Comparison of ENCODE assay signal across 17 cellular contexts in the genomic region with DNA sequence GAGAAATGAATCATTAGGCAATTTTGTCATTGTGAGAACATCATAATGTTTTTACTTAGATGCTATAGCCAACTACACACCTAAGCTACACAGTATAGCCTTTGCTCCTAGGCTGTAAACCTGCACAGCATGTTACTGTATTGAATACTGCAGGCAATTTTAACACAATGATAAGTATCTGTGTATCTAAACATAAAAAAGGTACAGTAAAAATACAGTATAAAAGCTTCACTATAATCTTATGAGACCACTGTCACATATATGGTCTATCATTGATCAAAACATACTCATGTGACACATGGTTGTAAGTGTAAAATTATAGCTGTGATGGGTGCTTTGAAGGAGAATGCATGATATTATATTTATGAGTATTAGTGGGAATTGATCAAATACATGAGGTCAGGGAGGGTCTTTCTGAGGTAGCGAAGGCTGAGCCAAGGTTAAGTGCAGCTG. TPM values are rescaled to one million over a fixed set of nuclear protein-coding genes. Genes with fewer than 3 reads are reported as not detected.
DNase-seq lines count a peak whose midpoint lies in the region; ATAC-seq, FAIRE-seq and TF ChIP-seq lines count a peak whose summit lies in the region.
"Had no signal": no experiment of that assay in that cellular context is flagged by ENCODE, and none has a peak within 500 bp of the region (broad histone marks: within the 10 kb centered on the region; RNA-seq: fewer than 3 reads in every experiment).

No MANE protein-coding gene starts in this region.

- no peak overlapping the region for H3K14ac ChIP-seq in mesenchymal stem cell (ENCODE audit: low read length in 2 of 2)

- peak overlapping the region; percentile 40 for H3K27ac Mint-ChIP-seq in MCF 10A (ENCODE audit: low read depth, unreplicated experiment)
- H3K27ac Mint-ChIP-seq: GM23338 had no signal

- BruUV-seq in MCF 10A (replicated peaks; lab: Mats Ljungman, UMichigan), result no TSS peak

- intact Hi-C loops in MCF 10A (cut with micrococcal nuclease) (no loop called here), breast epithelium (cut with DNase I; ENCODE audit: low total_unique reads) (no loop called here), Right ventricle myocardium inferior (cut with DNase I) (no loop called here)

- 85% methylated on average over 1 of the region's 1 CpG for WGBS in mesenchymal stem cell

- H3K4me2 ChIP-seq in mesenchymal stem cell (ENCODE audit: low read length, poor library complexity, severe bottlenecking), result no peak overlapping the region
- H3K4me2 ChIP-seq: GM23338 had no signal

- ATAC-seq in Right ventricle myocardium inferior (no peak), GM19324 (IDR thresholded peaks at IDR 0.05; ENCODE audit: low FRiP score, unreplicated experiment) (no peak)
- ATAC-seq: GM23338 had no signal

- TF ChIP-seq CTCF in MCF 10A (IDR thresholded peaks at IDR 0.05; ENCODE audit: unreplicated experiment) (no peak), breast epithelium (IDR thresholded peaks at IDR 0.05) (no peak), bronchial epithelial cell (IDR thresholded peaks at IDR 0.05; ENCODE audit: insufficient read depth, low read length, severe bottlenecking) (no peak)

- DNase-seq in MCF 10A (ENCODE audit: unreplicated experiment), result no peak
- no peak for DNase-seq in breast epithelium (ENCODE audit: low spot score in 2 of 2)
- DNase-seq in bronchial epithelial cell (ENCODE audit: low read depth), result peak; percentile 42
- DNase-seq in mesenchymal stem cell, result no peak
- no peak for DNase-seq in urothelium cell line (ENCODE audit: low spot score)
- DNase-seq in H7, result no peak
- DNase-seq in Right ventricle myocardium inferior (ENCODE audit: missing footprints), result no peak
- DNase-seq: KG1, NCI-H1105, NCI-H187, NCI-H446 treated with DMSO at 0.1 percent for 48 hours, NCI-H774 had no signal

- H4K8ac ChIP-seq in mesenchymal stem cell (ENCODE audit: low read length), result no peak overlapping the region

- H3K18ac ChIP-seq in mesenchymal stem cell (ENCODE audit: low read depth in 1 of 2, low read length in 2 of 2), result peak overlapping the region in 1 of 2 experiments; percentile 8

- H2AK5ac ChIP-seq in mesenchymal stem cell (ENCODE audit: low read length, severe bottlenecking), result peak overlapping the region; percentile 93

- no peaks in the 10 kb centered on the region for H3K27me3 ChIP-seq in breast epithelium
- H3K27me3 ChIP-seq in bronchial epithelial cell (ENCODE audit: control insufficient read depth, insufficient read depth, low read length), result no peaks in the 10 kb centered on the region
- H3K27me3 ChIP-seq in mesenchymal stem cell (ENCODE audit: control insufficient read depth in 1 of 2, insufficient read depth in 1 of 2, low read length in 2 of 2), result no peaks in the 10 kb centered on the region
- H3K27me3 ChIP-seq in H7 (ENCODE audit: control insufficient read depth, insufficient read depth, low read length), result no peaks in the 10 kb centered on the region
- H3K27me3 ChIP-seq: MG63 had no signal

- H3K4me1 ChIP-seq in breast epithelium, result no peaks in the 10 kb centered on the region
- peaks cover 9% of the 10 kb centered on the region for H3K4me1 ChIP-seq in mesenchymal stem cell (ENCODE audit: control insufficient read depth, insufficient read depth, low read depth, low read length)

- H3K9me3 Mint-ChIP-seq in MCF 10A (ENCODE audit: unreplicated experiment), result no peaks in the 10 kb centered on the region
- H3K9me3 Mint-ChIP-seq: GM23338 had no signal

- no peak overlapping the region for H3K4me3 Mint-ChIP-seq in MCF 10A (ENCODE audit: unreplicated experiment)
- H3K4me3 Mint-ChIP-seq: GM23338 had no signal

- no peak overlapping the region for H3K4ac ChIP-seq in mesenchymal stem cell (ENCODE audit: low read depth in 1 of 2, low read length in 2 of 2)

- no peaks in the 10 kb centered on the region for H3K27me3 Mint-ChIP-seq in MCF 10A (ENCODE audit: insufficient read depth, unreplicated experiment)

- CTCF ChIA-PET in MCF 10A (lab: Yijun Ruan, JAX), result interaction anchor here (0.6 to 1.4 kb wide), 4 partner anchors 46 to 279 kb away, joined by 3 to 4 read pairs (median 3); no protein-coding TSS in a partner anchor

- FAIRE-seq in bronchial epithelial cell (lab: Jason Lieb, UNC) (no peak), urothelium cell line (lab: Jason Lieb, UNC) (peak; percentile 5)

- H2BK120ac ChIP-seq in mesenchymal stem cell (ENCODE audit: low read depth, low read length), result no peak overlapping the region

- no peak overlapping the region for H2BK5ac ChIP-seq in mesenchymal stem cell (ENCODE audit: low read depth, low read length, poor library complexity, severe bottlenecking)

- POLR2A ChIA-PET in MCF 10A (lab: Yijun Ruan, JAX), result interaction anchor here (0.7 kb wide), 1 partner anchor 26 kb away, joined by 8 read pairs; no protein-coding TSS in a partner anchor

- H3K36me3 ChIP-seq in breast epithelium, result no peaks in the 10 kb centered on the region
- H3K36me3 ChIP-seq in bronchial epithelial cell (ENCODE audit: control insufficient read depth, insufficient read depth, low read length), result no peaks in the 10 kb centered on the region
- no peaks in the 10 kb centered on the region for H3K36me3 ChIP-seq in mesenchymal stem cell (ENCODE audit: control insufficient read depth in 1 of 2, insufficient read depth in 2 of 2, low read depth in 1 of 2, low read length in 2 of 2)
- H3K36me3 ChIP-seq in H7 (replicated peaks; ENCODE audit: control insufficient read depth, insufficient read depth, low read length), result no peaks in the 10 kb centered on the region
- H3K36me3 ChIP-seq: MG63 had no signal

- H3K79me1 ChIP-seq in mesenchymal stem cell (replicated peaks; ENCODE audit: low read length, poor library complexity, severe bottlenecking), result no peaks in the 10 kb centered on the region

- no peaks in the 10 kb centered on the region for H3K36me3 Mint-ChIP-seq in MCF 10A (ENCODE audit: insufficient read depth, unreplicated experiment)

- H3K4me3 ChIP-seq in breast epithelium (no peak overlapping the region), bronchial epithelial cell (ENCODE audit: low read depth, low read length) (no peak overlapping the region), mesenchymal stem cell (ENCODE audit: insufficient read depth in 1 of 2, low read depth in 1 of 2, low read length in 2 of 2) (no peak overlapping the region), H7 (ENCODE audit: insufficient read depth, low read depth, low read length) (no peak overlapping the region)
- H3K4me3 ChIP-seq: GM23338, MG63 had no signal

- H3K23ac ChIP-seq in mesenchymal stem cell (ENCODE audit: low read length in 2 of 2), result no peak overlapping the region

- H3K9me3 ChIP-seq in breast epithelium (no peaks in the 10 kb centered on the region), mesenchymal stem cell (ENCODE audit: control insufficient read depth, low read length) (no peaks in the 10 kb centered on the region)
- H3K9me3 ChIP-seq: MG63 had no signal

- H2BK12ac ChIP-seq in mesenchymal stem cell (ENCODE audit: low read length in 2 of 2), result no peak overlapping the region

- H2BK15ac ChIP-seq in mesenchymal stem cell (ENCODE audit: low read depth, poor library complexity, severe bottlenecking), result no peak overlapping the region

- peaks cover 24% of the 10 kb centered on the region for H3K4me1 Mint-ChIP-seq in MCF 10A (ENCODE audit: insufficient read depth, unreplicated experiment)
- H3K4me1 Mint-ChIP-seq: GM23338 had no signal

- no peak overlapping the region for H2AFZ ChIP-seq in mesenchymal stem cell (ENCODE audit: low read depth, low read length)
- H2AFZ ChIP-seq: GM23338 had no signal

- H3K9ac ChIP-seq in mesenchymal stem cell (ENCODE audit: low read length), result no peak overlapping the region

- H4K91ac ChIP-seq in mesenchymal stem cell (ENCODE audit: low read length), result no peak overlapping the region

- no peak overlapping the region for H3K27ac ChIP-seq in breast epithelium
- peak overlapping the region; percentile 49 for H3K27ac ChIP-seq in mesenchymal stem cell (ENCODE audit: low read length, poor library complexity, severe bottlenecking)
- H3K27ac ChIP-seq: C4-2B, HL-60 had no signal

- TF ChIP-seq POLR2A in breast epithelium (IDR thresholded peaks at IDR 0.05), result no peak

RNA-seq across cellular contexts. Expression of gene CCN2, which starts 29.2 kb away (rescaled TPM):
- 10.9 and 49.4 TPM in 2 replicates for total RNA-seq in MCF 10A (2022)
- total RNA-seq in breast epithelium, result 100 to 1,000 TPM in 1 of 3 donors, 10 to 100 TPM in 2; 91.1 to 122 (median 95.0) TPM
- 1.3 and 2.6 TPM in 2 replicates for total RNA-seq in bronchial epithelial cell
- polyA plus RNA-seq in mesenchymal stem cell (2013, experiment 1 of 2), result 252 TPM
- 259 TPM for polyA plus RNA-seq in mesenchymal stem cell (2013, experiment 2 of 2)
- 5.8 and 8.3 TPM in 2 replicates for total RNA-seq in H7 (2014; rRNA removed; shearing (Covaris generic))
- 12.5 TPM for total RNA-seq in Right ventricle myocardium inferior
